8 cellular contexts compared by ENCODE assay signal in the genomic region with DNA sequence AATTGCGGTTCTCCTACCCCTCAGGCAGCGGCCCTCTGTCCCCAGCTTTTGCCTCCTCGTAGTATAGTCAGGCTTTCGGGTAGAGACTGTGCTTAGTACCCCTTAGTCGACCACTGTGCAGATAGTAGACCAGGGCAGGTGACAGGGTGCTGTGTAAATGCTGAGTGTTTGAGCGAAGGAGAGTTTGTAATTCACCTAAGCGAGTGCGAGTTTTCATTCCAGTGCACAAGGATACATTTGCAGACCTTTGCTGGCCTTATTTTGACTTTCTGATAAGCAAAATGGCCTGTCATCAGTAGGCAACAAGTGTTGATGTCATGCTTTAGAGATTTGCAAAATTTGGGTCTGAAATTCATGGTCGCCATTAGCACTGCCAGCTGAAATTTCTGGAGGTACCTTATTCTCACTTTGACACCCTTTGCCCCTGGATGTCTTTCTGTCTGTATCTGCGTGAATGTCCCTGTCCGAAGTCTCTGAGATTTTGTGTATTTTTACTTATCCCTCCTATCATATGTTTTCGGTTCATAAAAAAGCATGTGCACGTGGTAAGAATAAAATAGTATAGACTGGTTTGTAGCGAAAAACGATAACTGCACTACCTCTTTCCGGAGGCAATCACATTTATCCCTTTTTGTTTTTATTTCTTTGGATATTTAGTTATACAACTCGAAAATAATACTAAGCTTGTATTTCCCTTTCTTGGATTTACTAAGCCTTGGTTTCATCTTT. TPM values are rescaled to one million over a fixed set of nuclear protein-coding genes. Genes with fewer than 3 reads are reported as not detected.
A peak's percentile ranks its signal among the peaks of the same experiment; 100 is the strongest.
DNase-seq lines count a peak whose midpoint lies in the region; ATAC-seq and TF ChIP-seq lines count a peak whose summit lies in the region.

No MANE protein-coding gene starts in this region.

- BruUV-seq in OCI-LY7 (replicated peaks; lab: Mats Ljungman, UMichigan) = no TSS peak

- intact Hi-C loops in left ventricle myocardium inferior (cut with micrococcal nuclease) (no loop called here), Right ventricle myocardium superior (cut with DNase I) (loop anchor here (5.0 kb wide), 1 partner anchor 102 kb away; no protein-coding TSS in a partner anchor), OCI-LY7 (cut with micrococcal nuclease; ENCODE audit: unreplicated experiment) (loop anchor here (2.0 to 5.0 kb wide), 4 partner anchors 24 to 738 kb away; a partner anchor contains a TSS)

- H3K9me3 ChIP-seq in left ventricle myocardium inferior (replicated peaks) (no peaks in the 10 kb centered on the region), OCI-LY7 (ENCODE audit: low read length) (peaks cover 15% of the 10 kb centered on the region; the same call in 1 of the 2 replicates)

- POLR2A ChIA-PET in OCI-LY7 (lab: Charles Lee) = interaction anchor here (0.6 to 3.7 kb wide), 39 partner anchors 8 to 593 kb away, joined by 3 to 41 read pairs (median 5); a partner anchor contains a TSS

- H3K27ac ChIP-seq in left ventricle myocardium inferior (replicated peaks) = peak overlapping the region; percentile 89
- H3K27ac ChIP-seq in OCI-LY7 (ENCODE audit: low read depth, low read length, poor library complexity, severe bottlenecking) = peak overlapping the region; percentile 95

- peaks cover 29% of the 10 kb centered on the region for H4K20me1 ChIP-seq in OCI-LY7 (ENCODE audit: insufficient read depth, low read length)

- H3K4me3 Mint-ChIP-seq in endothelial cell (ENCODE audit: unreplicated experiment) (peak overlapping the region; percentile 95), progenitor cell of endocrine pancreas (ENCODE audit: low read depth) (peak overlapping the region; percentile 86)

- CTCF ChIA-PET in OCI-LY7 (lab: Charles Lee; ENCODE audit: unreplicated experiment) = interaction anchor here (0.6 to 1.8 kb wide), 8 partner anchors 10 to 199 kb away, joined by 3 to 5 read pairs (median 4); no protein-coding TSS in a partner anchor

- peak overlapping the region; percentile 78 for H3K4me2 ChIP-seq in OCI-LY7 (ENCODE audit: low read length)

- TF ChIP-seq CTCF in left ventricle myocardium inferior (IDR thresholded peaks at IDR 0.05; ENCODE audit: borderline replicate concordance) = no peak
- TF ChIP-seq CTCF in OCI-LY7 (conservative IDR thresholded peaks at IDR 0.05; ENCODE audit: low read length) = no peak
- TF ChIP-seq CTCF in endothelial cell (IDR thresholded peaks at IDR 0.05; ENCODE audit: unreplicated experiment) = no peak
- TF ChIP-seq CTCF in progenitor cell of endocrine pancreas (IDR thresholded peaks at IDR 0.05; ENCODE audit: unreplicated experiment) = no peak
- TF ChIP-seq CTCF in GM13977 (IDR thresholded peaks at IDR 0.05; ENCODE audit: extremely low read depth, insufficient read depth, missing control alignments) = no peak

- H3K36me3 Mint-ChIP-seq in endothelial cell (ENCODE audit: low read depth, unreplicated experiment) (peaks cover 4% of the 10 kb centered on the region), progenitor cell of endocrine pancreas (ENCODE audit: insufficient read depth) (peaks cover 3% of the 10 kb centered on the region)

- H3K4me1 Mint-ChIP-seq in endothelial cell (ENCODE audit: unreplicated experiment) (peaks cover 12% of the 10 kb centered on the region), progenitor cell of endocrine pancreas (ENCODE audit: low read depth) (peaks cover 16% of the 10 kb centered on the region)

- no peak for DNase-seq in left ventricle myocardium inferior
- DNase-seq in Right ventricle myocardium superior = no peak
- DNase-seq in OCI-LY7 (ENCODE audit: low spot score) = no peak
- no peak for DNase-seq in endothelial cell (ENCODE audit: low spot score)
- no peak for DNase-seq in progenitor cell of endocrine pancreas (ENCODE audit: low spot score, unreplicated experiment)
- no peak for DNase-seq in effector CD8-positive, alpha-beta T cell (lab: John Stamatoyannopoulos, UW)
- no peak for DNase-seq in GM13977 (ENCODE audit: low spot score)
- no peak for DNase-seq in CD1c-positive myeloid dendritic cell (ENCODE audit: extremely low spot score)

- H3K27ac Mint-ChIP-seq in endothelial cell (ENCODE audit: unreplicated experiment) (peak overlapping the region; percentile 85), progenitor cell of endocrine pancreas (peak overlapping the region; percentile 99)

- H3K9me3 Mint-ChIP-seq in endothelial cell (ENCODE audit: unreplicated experiment) (no peaks in the 10 kb centered on the region), progenitor cell of endocrine pancreas (ENCODE audit: low read depth) (peaks cover 3% of the 10 kb centered on the region)

- H3K79me2 ChIP-seq in OCI-LY7 (ENCODE audit: insufficient read depth, low read depth, low read length) = peaks cover 65% of the 10 kb centered on the region

- no peak overlapping the region for H2AFZ ChIP-seq in OCI-LY7 (ENCODE audit: low read length)

- H3K27me3 Mint-ChIP-seq in endothelial cell (ENCODE audit: unreplicated experiment) (peaks cover 15% of the 10 kb centered on the region), progenitor cell of endocrine pancreas (no peaks in the 10 kb centered on the region)

- H3K36me3 ChIP-seq in left ventricle myocardium inferior (no peaks in the 10 kb centered on the region), OCI-LY7 (ENCODE audit: insufficient read depth, low read length) (peaks cover 54% of the 10 kb centered on the region)

- H3K27me3 ChIP-seq in left ventricle myocardium inferior (ENCODE audit: low read depth) = no peaks in the 10 kb centered on the region

- peak overlapping the region; percentile 90 for H3K4me3 ChIP-seq in left ventricle myocardium inferior
- peak overlapping the region; percentile 96 for H3K4me3 ChIP-seq in OCI-LY7 (ENCODE audit: low read depth, low read length, poor library complexity, severe bottlenecking)

- peaks cover 37% of the 10 kb centered on the region for H3K4me1 ChIP-seq in left ventricle myocardium inferior
- H3K4me1 ChIP-seq in OCI-LY7 (ENCODE audit: insufficient read depth, low read length, poor library complexity, severe bottlenecking) = peaks cover 30% of the 10 kb centered on the region

- in situ Hi-C loops in GM13977 (cut with MboI; ENCODE audit: low pct_unique_long_range_greater_than_20kb, low sequenced_read_pairs, unreplicated experiment) = loop anchor here (5.0 kb wide), 1 partner anchor 102 kb away; no protein-coding TSS in a partner anchor

- ATAC-seq in Right ventricle myocardium superior (ENCODE audit: poor library complexity) = no peak

- no peaks in the 10 kb centered on the region for H3K9me2 ChIP-seq in OCI-LY7 (ENCODE audit: insufficient read depth, low read length)

RNA-seq across cellular contexts. Expression of a gene that starts 1.9 kb away (rescaled TPM):
- total RNA-seq in left ventricle myocardium inferior = 1.8 TPM
- 2.6 TPM for total RNA-seq in Right ventricle myocardium superior
- total RNA-seq in OCI-LY7 (2014; rRNA removed; shearing (Covaris generic)) = 173 and 232 TPM in 2 replicates
- 264 and 280 TPM in 2 replicates for total RNA-seq in OCI-LY7 (2022)
- total RNA-seq in endothelial cell (ENCODE audit: unreplicated experiment) = 69.8 TPM
- total RNA-seq in progenitor cell of endocrine pancreas = 149 and 152 TPM in 2 replicates

Comparison
In these comparisons a context has a peak if more than half of its experiments do, and no peak if none do; other contexts are left out.
1. RNA of a gene that starts 1.9 kb away (total RNA-seq): 173 to 280 TPM in OCI-LY7, 149 to 152 TPM in progenitor cell of endocrine pancreas and 69.8 TPM in endothelial cell (single experiment); 2.6 TPM in Right ventricle myocardium superior (single experiment) and 1.8 TPM in left ventricle myocardium inferior (single experiment); every median in the first group is over 10 times any median in the second.